ENCODE assay signal across 14 cellular contexts in the genomic region with DNA sequence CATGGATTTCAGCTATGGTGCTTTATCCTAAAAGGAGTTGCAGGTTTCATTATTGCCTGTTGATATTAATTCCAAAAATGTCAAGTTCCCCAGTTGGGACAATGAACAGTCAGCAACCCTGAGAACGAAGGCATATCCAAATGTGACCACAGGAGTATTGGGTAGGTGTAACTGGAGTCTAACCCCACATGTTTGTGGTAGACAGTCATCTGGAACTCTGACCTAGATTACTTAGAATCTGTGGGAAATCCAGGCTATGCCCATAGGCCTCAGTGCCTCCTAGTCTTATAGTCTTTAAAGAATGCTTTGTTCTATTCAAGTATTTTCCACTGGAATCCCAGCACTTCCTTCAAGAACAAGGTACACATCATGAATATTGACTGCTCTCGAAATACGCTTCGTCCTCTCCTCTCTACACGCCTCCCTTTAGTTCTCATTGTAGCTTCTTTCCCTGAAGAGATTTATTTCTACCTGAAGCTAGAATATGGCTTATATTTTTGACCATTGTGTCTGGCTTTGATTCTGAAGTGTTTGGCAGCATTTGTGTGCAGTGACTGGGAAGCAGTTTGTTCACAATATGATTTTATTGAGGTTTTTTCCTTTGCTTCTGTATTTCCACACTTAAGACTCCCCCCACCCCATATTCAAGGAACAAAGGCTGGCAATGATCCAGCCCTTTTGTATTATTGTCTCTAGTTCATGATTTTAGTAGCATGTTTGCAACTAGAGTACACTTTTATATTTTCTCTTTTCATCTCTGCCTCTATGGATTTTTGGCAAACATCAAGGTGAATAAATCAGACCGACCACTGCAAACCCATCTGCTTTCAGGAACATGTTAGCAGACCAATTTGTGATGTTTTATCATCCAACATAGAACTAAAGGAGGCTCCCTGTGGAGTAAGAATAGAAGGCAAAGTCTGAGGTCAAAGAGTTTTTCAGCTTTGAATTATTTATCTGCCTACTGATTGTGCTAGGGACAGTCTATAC.
DNase-seq lines count a peak whose midpoint lies in the region; ATAC-seq lines count a peak whose summit lies in the region.
"Had no signal": no experiment of that assay in that cellular context is flagged by ENCODE, and none has a peak within 500 bp of the region (broad histone marks: within the 10 kb centered on the region; RNA-seq: fewer than 3 reads in every experiment).

No MANE protein-coding gene starts in this region.

- H3K27me3 ChIP-seq in adipocyte (replicated peaks; ENCODE audit: control insufficient read depth, insufficient read depth, low read length) = no peaks in the 10 kb centered on the region
- H3K27me3 ChIP-seq in neuronal stem cell (ENCODE audit: control insufficient read depth in 3 of 3, insufficient read depth in 3 of 3, low read depth in 1 of 3, low read length in 3 of 3) = no peaks in the 10 kb centered on the region

- H3K36me3 Mint-ChIP-seq in stimulated activated memory B cell treated with anti-CD40 and anti-IgM and Interleukin-4, amounts not matched to agents 10 μg/mL and 1 μg/mL and 100 μg/mL, for 72 hours = peaks cover 32% of the 10 kb centered on the region

- H3K9ac ChIP-seq in adipocyte (ENCODE audit: low read length) = no peak overlapping the region
- no peak overlapping the region for H3K9ac ChIP-seq in neuronal stem cell (ENCODE audit: low read depth, low read length, poor library complexity)

- H2AK5ac ChIP-seq in neuronal stem cell (ENCODE audit: low read depth, low read length) = no peak overlapping the region

- no peak overlapping the region for H2BK15ac ChIP-seq in neuronal stem cell (ENCODE audit: low read length)

- H3K4ac ChIP-seq in neuronal stem cell (ENCODE audit: low read length) = no peak overlapping the region

- H3K27me3 Mint-ChIP-seq in stimulated activated memory B cell treated with anti-CD40 and anti-IgM and Interleukin-4, amounts not matched to agents 10 μg/mL and 1 μg/mL and 100 μg/mL, for 72 hours = no peaks in the 10 kb centered on the region
- H3K27me3 Mint-ChIP-seq: activated CD8-positive, alpha-beta T cell treated with anti-CD3 and anti-CD28 coated beads for 36 hours; activated naive CD4-positive, alpha-beta T cell treated with anti-CD3 and anti-CD28 coated beads, Interleukin-2, amount 50 U/mL, for 24 hours had no signal

- H2BK5ac ChIP-seq in neuronal stem cell (ENCODE audit: low read length) = no peak overlapping the region

- no peak overlapping the region for H3K4me3 Mint-ChIP-seq in stimulated activated memory B cell treated with anti-CD40 and anti-IgM and Interleukin-4, amounts not matched to agents 10 μg/mL and 1 μg/mL and 100 μg/mL, for 72 hours
- H3K4me3 Mint-ChIP-seq: activated CD8-positive, alpha-beta T cell treated with anti-CD3 and anti-CD28 coated beads for 36 hours; activated naive CD4-positive, alpha-beta T cell treated with anti-CD3 and anti-CD28 coated beads, Interleukin-2, amount 50 U/mL, for 24 hours had no signal

- WGBS in neuronal stem cell (ENCODE audit: extremely low coverage in 2 of 2, insufficient read length in 2 of 2, insufficient replicate concordance in 1 of 2), 2 donors = no CpG with 5 or more reads among the region's 6 CpGs

- H3K4me3 ChIP-seq in adipocyte (ENCODE audit: low read length) (no peak overlapping the region), neuronal stem cell (ENCODE audit: low read length in 2 of 2) (no peak overlapping the region)

- H3K4me1 ChIP-seq in adipocyte (ENCODE audit: control insufficient read depth, insufficient read depth, low read length) (peaks cover 12% of the 10 kb centered on the region), neuronal stem cell (ENCODE audit: control insufficient read depth in 2 of 2, insufficient read depth in 1 of 2, low read depth in 1 of 2, low read length in 2 of 2) (peaks cover 3 to 16% of the 10 kb centered on the region in 2 donors)

- H3K9me3 ChIP-seq in adipocyte (ENCODE audit: control insufficient read depth, low read length) = no peaks in the 10 kb centered on the region
- no peaks in the 10 kb centered on the region for H3K9me3 ChIP-seq in neuronal stem cell (replicated peaks in 1 of 2; ENCODE audit: control insufficient read depth in 2 of 2, insufficient read depth in 1 of 2, low read depth in 1 of 2, low read length in 2 of 2)

- no peaks in the 10 kb centered on the region for H3K79me1 ChIP-seq in neuronal stem cell (ENCODE audit: low read depth, low read length)

- no peak overlapping the region for H4K8ac ChIP-seq in neuronal stem cell (ENCODE audit: low read depth, low read length)

- DNase-seq in AG08396 (ENCODE audit: low spot score) (peak; percentile 20), HS-5 (ENCODE audit: low read depth) (peak; percentile 23), adipocyte (ENCODE audit: low read depth) (peak; percentile 44), iris pigment epithelial cell (ENCODE audit: low read depth) (peak; percentile 75), NCI-H2196 (lab: John Stamatoyannopoulos, UW; ENCODE audit: unreplicated experiment) (no peak), neuronal stem cell (ENCODE audit: low spot score) (no peak), DMS153 treated with DMSO at 0.1 percent for 48 hours (lab: John Stamatoyannopoulos, UW; ENCODE audit: unreplicated experiment) (no peak)
- DNase-seq: activated CD8-positive, alpha-beta T cell treated with anti-CD3 and anti-CD28 coated beads for 36 hours; DMS53; NCI-H1417 treated with DMSO at 0.1 percent for 48 hours had no signal

- H3K4me1 Mint-ChIP-seq in stimulated activated memory B cell treated with anti-CD40 and anti-IgM and Interleukin-4, amounts not matched to agents 10 μg/mL and 1 μg/mL and 100 μg/mL, for 72 hours = no peaks in the 10 kb centered on the region
- H3K4me1 Mint-ChIP-seq: activated naive CD4-positive, alpha-beta T cell treated with anti-CD3 and anti-CD28 coated beads, Interleukin-2, amount 50 U/mL, for 24 hours had no signal

- no peak overlapping the region for H3K27ac ChIP-seq in neuronal stem cell (replicated peaks; ENCODE audit: low read length)

- no peak overlapping the region for H4K91ac ChIP-seq in neuronal stem cell (ENCODE audit: low read depth, low read length, poor library complexity)

- no peak overlapping the region for H2BK12ac ChIP-seq in neuronal stem cell (ENCODE audit: low read length)

- no peak overlapping the region for H3K27ac Mint-ChIP-seq in stimulated activated memory B cell treated with anti-CD40 and anti-IgM and Interleukin-4, amounts not matched to agents 10 μg/mL and 1 μg/mL and 100 μg/mL, for 72 hours
- H3K27ac Mint-ChIP-seq: activated CD8-positive, alpha-beta T cell treated with anti-CD3 and anti-CD28 coated beads for 36 hours; activated naive CD4-positive, alpha-beta T cell treated with anti-CD3 and anti-CD28 coated beads, Interleukin-2, amount 50 U/mL, for 24 hours had no signal

- H3K9me3 Mint-ChIP-seq in stimulated activated memory B cell treated with anti-CD40 and anti-IgM and Interleukin-4, amounts not matched to agents 10 μg/mL and 1 μg/mL and 100 μg/mL, for 72 hours = no peaks in the 10 kb centered on the region

- no peak overlapping the region for H3K4me2 ChIP-seq in neuronal stem cell (ENCODE audit: insufficient read depth, low read length, poor library complexity, severe bottlenecking)

- ATAC-seq in stimulated activated memory B cell treated with anti-CD40 and anti-IgM and Interleukin-4, amounts not matched to agents 10 μg/mL and 1 μg/mL and 100 μg/mL, for 72 hours = no peak
- ATAC-seq: activated CD8-positive, alpha-beta T cell treated with anti-CD3 and anti-CD28 coated beads for 36 hours; HepG2; left lobe of liver had no signal

- H3K14ac ChIP-seq in neuronal stem cell (ENCODE audit: low read length) = no peak overlapping the region

- H3K36me3 ChIP-seq in adipocyte (ENCODE audit: control insufficient read depth, insufficient read depth, low read length, severe bottlenecking) = no peaks in the 10 kb centered on the region
- H3K36me3 ChIP-seq in neuronal stem cell (replicated peaks in 1 of 2; ENCODE audit: control insufficient read depth in 2 of 2, insufficient read depth in 2 of 2, low read length in 2 of 2) = no peaks in the 10 kb centered on the region

- no peak overlapping the region for H3K18ac ChIP-seq in neuronal stem cell (ENCODE audit: low read length)

- no peak overlapping the region for H3K23ac ChIP-seq in neuronal stem cell (ENCODE audit: low read depth, low read length, poor library complexity)

- H2AFZ ChIP-seq in neuronal stem cell (ENCODE audit: low read length) = no peak overlapping the region

- H2BK120ac ChIP-seq in neuronal stem cell (ENCODE audit: low read depth, low read length) = no peak overlapping the region

Comparison
In these comparisons a context has a peak if more than half of its experiments do, and no peak if none do; other contexts are left out.
1. DNase-seq: peak in AG08396 (single experiment), HS-5 (single experiment), adipocyte (single experiment) and iris pigment epithelial cell (single experiment); none in NCI-H2196 (single experiment), neuronal stem cell (single experiment) and DMS153 treated with DMSO at 0.1 percent for 48 hours (single experiment).